ENCODE assay signal across 26 cellular contexts in genomic region chr5:146219243-146219642, GRCh38.
"Had no signal": no experiment of that assay in that cellular context is flagged by ENCODE, and none has a peak within 500 bp of the region (broad histone marks: within the 10 kb centered on the region; RNA-seq: fewer than 3 reads in every experiment).

No MANE protein-coding gene starts in this region.

- FAIRE-seq: TTC549 had no signal

- H3K27me3 Mint-ChIP-seq: activated CD4-positive, alpha-beta memory T cell treated with anti-CD3 and anti-CD28 coated beads for 36 hours; activated CD4-positive, alpha-beta T cell treated with anti-CD3 and anti-CD28 coated beads, Interleukin-2, amount 10 ng/mL, durations not matched to agents 7 days and 5 days; brain; T-helper 17 cell had no signal

- ATAC-seq: activated T-cell treated with anti-CD3 and anti-CD28 coated beads, Interleukin-2, amount 50 U/mL, for 4 hours; T-helper 17 cell had no signal

- H3K4me3 Mint-ChIP-seq: activated CD4-positive, alpha-beta memory T cell treated with anti-CD3 and anti-CD28 coated beads for 36 hours; activated CD4-positive, alpha-beta T cell treated with anti-CD3 and anti-CD28 coated beads, Interleukin-2, amount 10 ng/mL, durations not matched to agents 7 days and 5 days; activated naive CD4-positive, alpha-beta T cell treated with anti-CD3 and anti-CD28 coated beads for 36 hours; activated T-cell treated with anti-CD3 and anti-CD28 coated beads, Interleukin-2, amount 50 U/mL, for 4 hours; brain; T-helper 17 cell had no signal

- DNase-seq: activated CD4-positive, alpha-beta memory T cell treated with anti-CD3 and anti-CD28 coated beads for 36 hours; activated CD4-positive, alpha-beta T cell treated with anti-CD3 and anti-CD28 coated beads, Interleukin-2, amount 10 ng/mL, durations not matched to agents 7 days and 5 days; activated CD4-positive, CD25-positive, alpha-beta regulatory T cell; activated CD8-positive, alpha-beta memory T cell treated with anti-CD3 and anti-CD28 coated beads for 24 hours; activated gamma-delta T cell; activated naive CD4-positive, alpha-beta T cell treated with anti-CD3 and anti-CD28 coated beads for 36 hours; activated T-cell treated with anti-CD3 and anti-CD28 coated beads, Interleukin-2, amount 50 U/mL, for 4 hours; amniotic stem cell; Kasumi-1; MV-4-11; NCI-H1092 treated with DMSO at 0.1 percent for 48 hours; NCI-H1417 treated with DMSO at 0.1 percent for 48 hours; NCI-H1694; NCI-H2107; NCI-H2171 treated with DMSO at 0.1 percent for 48 hours; NCI-H345; NCI-H510A; NCI-H526 treated with DMSO at 0.1 percent for 48 hours; NCI-H82; SIG-M5; T-helper 17 cell; T-helper 9 cell had no signal

- H3K4me3 ChIP-seq: ascending aorta, cardiac muscle cell had no signal

- H3K27ac ChIP-seq: ascending aorta had no signal

- H3K27ac Mint-ChIP-seq: activated CD4-positive, alpha-beta memory T cell treated with anti-CD3 and anti-CD28 coated beads for 36 hours; activated CD4-positive, alpha-beta T cell treated with anti-CD3 and anti-CD28 coated beads, Interleukin-2, amount 10 ng/mL, durations not matched to agents 7 days and 5 days; activated naive CD4-positive, alpha-beta T cell treated with anti-CD3 and anti-CD28 coated beads for 36 hours; brain had no signal

- H3K9me3 ChIP-seq: ascending aorta had no signal

- H3K27me3 ChIP-seq: ascending aorta, cardiac muscle cell had no signal

- H3K9me3 Mint-ChIP-seq: activated CD4-positive, alpha-beta memory T cell treated with anti-CD3 and anti-CD28 coated beads for 36 hours; activated CD4-positive, alpha-beta T cell treated with anti-CD3 and anti-CD28 coated beads, Interleukin-2, amount 10 ng/mL, durations not matched to agents 7 days and 5 days; activated naive CD4-positive, alpha-beta T cell treated with anti-CD3 and anti-CD28 coated beads for 36 hours; activated T-cell treated with anti-CD3 and anti-CD28 coated beads, Interleukin-2, amount 50 U/mL, for 4 hours; brain had no signal
